11 cellular contexts compared by ENCODE assay signal in the genomic region with DNA sequence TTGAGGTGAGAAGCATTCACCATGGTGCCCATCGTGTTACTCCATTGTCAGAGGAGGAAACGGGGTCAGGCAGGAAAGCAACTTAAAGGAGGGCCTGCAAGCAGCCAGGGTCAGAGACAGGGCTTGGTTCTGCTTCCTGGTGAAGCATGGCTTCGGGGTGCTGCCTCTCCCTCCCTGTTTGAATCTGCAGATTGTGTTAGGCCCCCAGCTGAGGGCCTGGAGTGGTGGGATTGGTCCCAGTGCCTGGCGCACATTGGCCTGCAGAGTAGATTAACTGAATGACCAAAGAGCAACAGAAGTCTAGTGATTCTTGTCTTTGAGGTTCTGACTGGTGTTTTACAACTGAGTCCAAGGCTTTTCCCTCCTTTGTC. TPM values are rescaled to one million over a fixed set of nuclear protein-coding genes. Genes with fewer than 3 reads are reported as not detected.
DNase-seq lines count a peak whose midpoint lies in the region; TF ChIP-seq lines count a peak whose summit lies in the region.
"Had no signal": no experiment of that assay in that cellular context is flagged by ENCODE, and none has a peak within 500 bp of the region (broad histone marks: within the 10 kb centered on the region; RNA-seq: fewer than 3 reads in every experiment).

No MANE protein-coding gene starts in this region.

- WGBS in mammary epithelial cell (ENCODE audit: low coverage, missing lambda C conversion rate): 77% methylated on average over 4 of the region's 4 CpGs
- 43 to 60% methylated on average over 4 of the region's 4 CpGs for WGBS in tibial nerve, 2 donors

- no peaks in the 10 kb centered on the region for H4K20me1 ChIP-seq in mammary epithelial cell (ENCODE audit: insufficient read depth, low read length)

- H2AFZ ChIP-seq in mammary epithelial cell (ENCODE audit: low read depth, low read length): no peak overlapping the region

- H3K27me3 ChIP-seq in mammary epithelial cell (ENCODE audit: insufficient read depth, low read length): no peaks in the 10 kb centered on the region
- no peaks in the 10 kb centered on the region for H3K27me3 ChIP-seq in tibial artery
- no peaks in the 10 kb centered on the region for H3K27me3 ChIP-seq in tibial nerve

- BruUV-seq in MCF 10A (replicated peaks; lab: Mats Ljungman, UMichigan) (no TSS peak), mammary epithelial cell (replicated peaks; lab: Mats Ljungman, UMichigan) (no TSS peak)

- DNase-seq in MCF 10A (ENCODE audit: unreplicated experiment): no peak
- DNase-seq in mammary epithelial cell: no peak
- no peak for DNase-seq in erythroblast (lab: John Stamatoyannopoulos, UW)
- no peak for DNase-seq in tibial artery
- DNase-seq in caudate nucleus (lab: John Stamatoyannopoulos, UW): no peak
- DNase-seq in tibial nerve (ENCODE audit: low spot score in 2 of 2): no peak
- DNase-seq: activated CD4-positive, CD25-positive, alpha-beta regulatory T cell treated with anti-CD3 and anti-CD28 coated beads, Interleukin-2, amount 50 U/mL, for 72 hours; AML-193; amygdala; stimulated activated CD4-positive, alpha-beta T cell treated with anti-CD3 and anti-CD28 coated beads, Interleukin-1b, Interleukin-23, amount 100 ng/mL, for 48 hours had no signal

- no peak overlapping the region for H3K27ac ChIP-seq in mammary epithelial cell (ENCODE audit: insufficient read depth, low read depth, low read length)
- peak overlapping the region; percentile 95 to 96 for H3K27ac ChIP-seq in tibial artery
- no peak overlapping the region for H3K27ac ChIP-seq in caudate nucleus (ENCODE audit: low read depth, low read length)
- peak overlapping the region in 2 of 4 donors; percentile 94 to 99 for H3K27ac ChIP-seq in tibial nerve

- dilution Hi-C loops in mammary epithelial cell (cut with HindIII; ENCODE audit: low sequenced_read_pairs): no loop called here

- H3K4me1 ChIP-seq in mammary epithelial cell (ENCODE audit: insufficient read depth, low read length) (peaks cover 17% of the 10 kb centered on the region), tibial artery (peaks cover 0 to 44% (median 16%) of the 10 kb centered on the region in 4 donors), tibial nerve (peaks cover 0 to 56% (median 13%) of the 10 kb centered on the region in 4 donors)

- no peak overlapping the region for H3K4me2 ChIP-seq in mammary epithelial cell (ENCODE audit: insufficient read depth, low read depth, low read length)

- H3K4me3 ChIP-seq in mammary epithelial cell (replicated peaks in 1 of 3; ENCODE audit: insufficient read depth in 1 of 3, low read depth in 2 of 3, low read length in 3 of 3) (no peak overlapping the region), tibial artery (no peak overlapping the region), tibial nerve (no peak overlapping the region)
- H3K4me3 ChIP-seq: mucosa of descending colon had no signal

- peak overlapping the region; percentile 55 for H3K27ac Mint-ChIP-seq in MCF 10A (ENCODE audit: low read depth, unreplicated experiment)

- no peaks in the 10 kb centered on the region for H3K79me2 ChIP-seq in mammary epithelial cell (ENCODE audit: insufficient read depth, low read length)

- no peak for TF ChIP-seq EP300 in tibial nerve (IDR thresholded peaks at IDR 0.05)

- intact Hi-C loops in MCF 10A (cut with micrococcal nuclease) (no loop called here), mammary epithelial cell (cut with micrococcal nuclease) (no loop called here), tibial artery (cut with DNase I; ENCODE audit: low total_unique reads) (no loop called here)

- H3K9ac ChIP-seq in mammary epithelial cell (ENCODE audit: insufficient read depth, low read length): no peak overlapping the region

- H3K36me3 ChIP-seq in mammary epithelial cell (ENCODE audit: insufficient read depth, low read length) (no peaks in the 10 kb centered on the region), tibial artery (peaks cover 0 to 3% (median 0%) of the 10 kb centered on the region in 3 donors), tibial nerve (peaks cover 0 to 6% (median 0%) of the 10 kb centered on the region in 3 donors)

- no peaks in the 10 kb centered on the region for H3K9me3 ChIP-seq in mammary epithelial cell (replicated peaks; ENCODE audit: insufficient read depth, low read length)
- H3K9me3 ChIP-seq in tibial artery: no peaks in the 10 kb centered on the region
- H3K9me3 ChIP-seq in tibial nerve: no peaks in the 10 kb centered on the region
- H3K9me3 ChIP-seq: mucosa of descending colon had no signal

- in situ Hi-C loops in mammary epithelial cell (cut with MboI; ENCODE audit: low sequenced_read_pairs in 2 of 2): no loop called here

- TF ChIP-seq POLR2A in erythroblast (IDR thresholded peaks at IDR 0.05; ENCODE audit: low read length) (peak; percentile 20), tibial nerve (IDR thresholded peaks at IDR 0.05) (no peak)

- POLR2A ChIA-PET in MCF 10A (lab: Yijun Ruan, JAX): interaction anchor here (0.6 to 1.2 kb wide), 4 partner anchors 10 to 73 kb away, joined by 3 to 5 read pairs (median 4); no protein-coding TSS in a partner anchor

- CTCF ChIA-PET in MCF 10A (lab: Yijun Ruan, JAX) (interaction anchor here (0.6 to 4.8 kb wide), 12 partner anchors 9 to 1002 kb away, joined by 3 to 53 read pairs (median 7); no protein-coding TSS in a partner anchor), mammary epithelial cell (lab: Charles Lee; ENCODE audit: low non-redundant PET) (interaction anchor here (0.6 kb wide), 1 partner anchor 94 kb away, joined by 3 read pairs; no protein-coding TSS in a partner anchor)

- no peaks in the 10 kb centered on the region for H3K9me3 Mint-ChIP-seq in MCF 10A (ENCODE audit: unreplicated experiment)

- TF ChIP-seq CTCF in MCF 10A (IDR thresholded peaks at IDR 0.05; ENCODE audit: unreplicated experiment) (no peak), mammary epithelial cell (conservative IDR thresholded peaks at IDR 0.05 in 1 of 2, IDR thresholded peaks at IDR 0.05 in 1 of 2; ENCODE audit: extremely low read depth in 1 of 2, insufficient read depth in 1 of 2, low read depth in 1 of 2, low read length in 2 of 2) (no peak), tibial artery (IDR thresholded peaks at IDR 0.05) (no peak), tibial nerve (IDR thresholded peaks at IDR 0.05) (no peak)

- peaks cover 28% of the 10 kb centered on the region for H3K36me3 Mint-ChIP-seq in MCF 10A (ENCODE audit: insufficient read depth, unreplicated experiment)

- H3K4me1 Mint-ChIP-seq in MCF 10A (ENCODE audit: insufficient read depth, unreplicated experiment): peaks cover 24% of the 10 kb centered on the region

- H3K4me3 Mint-ChIP-seq in MCF 10A (ENCODE audit: unreplicated experiment): no peak overlapping the region

- H3K27me3 Mint-ChIP-seq in MCF 10A (ENCODE audit: insufficient read depth, unreplicated experiment): no peaks in the 10 kb centered on the region

RNA-seq across cellular contexts. Expression of a gene that starts 4.0 kb away (rescaled TPM):
- 17.2 and 17.6 TPM in 2 replicates for total RNA-seq in MCF 10A (2022)
- total RNA-seq in mammary epithelial cell: 1 to 10 TPM; 3.7 to 6.2 TPM
- polyA plus RNA-seq in mammary epithelial cell: 2.0 TPM
- 1.3 TPM for polyA minus RNA-seq in mammary epithelial cell
- total RNA-seq in tibial nerve: 1 to 10 TPM; 4.6 to 9.8 (median 8.6) TPM

RNA-seq across cellular contexts. Expression of a gene that starts 17.6 kb away (rescaled TPM):
- total RNA-seq in MCF 10A (2022): 8.2 and 8.4 TPM in 2 replicates
- 10 to 100 TPM; 16.9 to 48.3 TPM for total RNA-seq in mammary epithelial cell
- polyA plus RNA-seq in mammary epithelial cell: 26.7 TPM
- 13.6 TPM for polyA minus RNA-seq in mammary epithelial cell
- 10 to 100 TPM; 20.6 to 34.1 (median 26.2) TPM for total RNA-seq in tibial nerve

RNA-seq across cellular contexts. Expression of a gene that starts 31.9 kb away (rescaled TPM):
- total RNA-seq in MCF 10A (2022): 11.7 and 12.1 TPM in 2 replicates
- 10 to 100 TPM in 1 of 2 donors, 1 to 10 TPM in 1; 9.2 to 11.5 TPM for total RNA-seq in mammary epithelial cell
- 6.6 TPM for polyA plus RNA-seq in mammary epithelial cell
- polyA minus RNA-seq in mammary epithelial cell: 9.7 TPM
- total RNA-seq in tibial nerve: 10 to 100 TPM; 12.0 to 24.9 (median 20.6) TPM

RNA-seq across cellular contexts. Expression of a gene that starts 38.8 kb away (rescaled TPM):
- total RNA-seq in MCF 10A (2022) (2.4 and 3.8 TPM in 2 replicates), mammary epithelial cell (1 to 10 TPM in 1 of 2 donors, under 1 TPM in 1; 0.83 to 2.7 TPM), tibial nerve (1 to 10 TPM; 3.5 to 8.7 (median 4.5) TPM)
- 2.3 TPM for polyA plus RNA-seq in mammary epithelial cell
- not detected for polyA minus RNA-seq in mammary epithelial cell

RNA-seq across cellular contexts. Expression of a gene that starts 51.2 kb away (rescaled TPM):
- total RNA-seq in MCF 10A (2022): 477 and 598 TPM in 2 replicates
- 100 to 1,000 TPM; 238 to 248 TPM for total RNA-seq in mammary epithelial cell
- polyA plus RNA-seq in mammary epithelial cell: 117 TPM
- polyA minus RNA-seq in mammary epithelial cell: 43.1 TPM
- 10 to 100 TPM in 1 of 4 donors, 1 to 10 TPM in 3; 4.5 to 10.5 (median 5.9) TPM for total RNA-seq in tibial nerve

Comparison
In these comparisons a context has a peak if more than half of its experiments do, and no peak if none do; other contexts are left out.
1. H3K27ac ChIP-seq: peak in tibial artery (2 of 2); none in mammary epithelial cell (single experiment) and caudate nucleus (single experiment).